In genomic region chr2:72147971-72148369, GRCh38 we compare ENCODE assay signal across 8 cellular contexts. TPM values are rescaled to one million over a fixed set of nuclear protein-coding genes. Genes with fewer than 3 reads are reported as not detected.
DNase-seq lines count a peak whose midpoint lies in the region; ATAC-seq, FAIRE-seq and TF ChIP-seq lines count a peak whose summit lies in the region.

No MANE protein-coding gene starts in this region.

- no peak overlapping the region for H3K27ac ChIP-seq in CD4-positive, alpha-beta memory T cell (ENCODE audit: low read depth, low read length)
- no peak overlapping the region for H3K27ac ChIP-seq in endothelial cell of umbilical vein (ENCODE audit: insufficient read depth, low read depth, low read length)
- H3K27ac ChIP-seq in trophoblast cell (ENCODE audit: low read depth, low read length): no peak overlapping the region
- H3K27ac ChIP-seq in uterus: no peak overlapping the region

- no CpG with 5 or more reads among the region's 12 CpGs for WGBS in trophoblast cell (ENCODE audit: extremely low coverage, insufficient coverage, insufficient read length)

- POLR2A ChIA-PET in CD4-positive, alpha-beta memory T cell (lab: Charles Lee; ENCODE audit: partially characterized antibody): no interaction called here
- POLR2A ChIA-PET in endothelial cell of umbilical vein (lab: Charles Lee): interaction anchor here (0.7 kb wide), 1 partner anchor 411 kb away, joined by 9 read pairs; no protein-coding TSS in a partner anchor

- peaks cover 41% of the 10 kb centered on the region for H3K4me1 ChIP-seq in CD4-positive, alpha-beta memory T cell (ENCODE audit: insufficient read depth, low read length)
- H3K4me1 ChIP-seq in NT2/D1 (ENCODE audit: insufficient read depth, insufficient read length) (peaks cover 8% of the 10 kb centered on the region), endothelial cell of umbilical vein (ENCODE audit: control insufficient read depth, extremely low read depth, insufficient read depth, low read length) (peaks cover 22% of the 10 kb centered on the region), trophoblast cell (ENCODE audit: control insufficient read depth in 1 of 2, insufficient read depth in 2 of 2, low read length in 2 of 2) (peaks cover 32 to 37% of the 10 kb centered on the region in 2 experiments), uterus (peaks cover 0 to 48% of the 10 kb centered on the region in 2 donors)

- peaks cover 2% of the 10 kb centered on the region for H3K79me1 ChIP-seq in trophoblast cell (ENCODE audit: low read length)

- H2BK120ac ChIP-seq in trophoblast cell (ENCODE audit: insufficient read depth, low read length, poor library complexity): no peak overlapping the region

- in situ Hi-C loops in GM13976 (cut with MboI; ENCODE audit: low sequenced_read_pairs, unreplicated experiment): loop anchor here (25.0 kb wide), 1 partner anchor 611 kb away; no protein-coding TSS in a partner anchor

- ATAC-seq in GM21723 (IDR thresholded peaks at IDR 0.05; ENCODE audit: unreplicated experiment) (no peak), HG03159 (IDR thresholded peaks at IDR 0.05; ENCODE audit: unreplicated experiment) (no peak)

- no peak for FAIRE-seq in endothelial cell of umbilical vein (lab: Jason Lieb, UNC)

- H3K27me3 Mint-ChIP-seq in CD4-positive, alpha-beta memory T cell: peaks cover 54 to 60% of the 10 kb centered on the region in 2 donors

- peak overlapping the region; percentile 65 to 86 (median 74) for H3K4me3 Mint-ChIP-seq in CD4-positive, alpha-beta memory T cell

- no peaks in the 10 kb centered on the region for H3K36me3 ChIP-seq in CD4-positive, alpha-beta memory T cell (ENCODE audit: insufficient read depth, low read length)
- no peaks in the 10 kb centered on the region for H3K36me3 ChIP-seq in NT2/D1 (ENCODE audit: insufficient read depth, insufficient read length, low read length)
- no peaks in the 10 kb centered on the region for H3K36me3 ChIP-seq in endothelial cell of umbilical vein (ENCODE audit: control insufficient read depth in 2 of 2, extremely low read depth in 1 of 2, insufficient read depth in 2 of 2, low read length in 2 of 2)
- no peaks in the 10 kb centered on the region for H3K36me3 ChIP-seq in trophoblast cell (ENCODE audit: control insufficient read depth in 1 of 2, insufficient read depth in 2 of 2, low read length in 2 of 2)
- no peaks in the 10 kb centered on the region for H3K36me3 ChIP-seq in uterus

- DNase-seq in CD4-positive, alpha-beta memory T cell: no peak
- DNase-seq in NT2/D1 (ENCODE audit: low read depth, low spot score) (no peak), endothelial cell of umbilical vein (ENCODE audit: low read depth, low spot score) (no peak), trophoblast cell (no peak), uterus (no peak), GM13976 (ENCODE audit: low spot score) (no peak)

- no peaks in the 10 kb centered on the region for H3K9me3 ChIP-seq in CD4-positive, alpha-beta memory T cell (ENCODE audit: control insufficient read depth in 1 of 2, low read length in 2 of 2)
- H3K9me3 ChIP-seq in NT2/D1 (ENCODE audit: insufficient read depth, low read length) (peaks cover 6% of the 10 kb centered on the region; the same call in 1 of the 2 replicates), endothelial cell of umbilical vein (replicated peaks; ENCODE audit: control insufficient read depth, insufficient read depth, low read length) (no peaks in the 10 kb centered on the region), trophoblast cell (ENCODE audit: insufficient read depth, low read depth, low read length) (peaks cover 18% of the 10 kb centered on the region), uterus (no peaks in the 10 kb centered on the region)

- H3K27me3 ChIP-seq in CD4-positive, alpha-beta memory T cell (ENCODE audit: insufficient read depth, low read length): peaks cover 33% of the 10 kb centered on the region
- H3K27me3 ChIP-seq in NT2/D1 (ENCODE audit: insufficient read depth, insufficient read length) (peaks cover 78% of the 10 kb centered on the region), endothelial cell of umbilical vein (ENCODE audit: control insufficient read depth in 2 of 2, insufficient read depth in 2 of 2, low read length in 2 of 2) (peaks cover 44 to 66% of the 10 kb centered on the region in 2 experiments), trophoblast cell (ENCODE audit: insufficient read depth, low read length) (peaks cover 58% of the 10 kb centered on the region), uterus (peaks cover 38 to 39% of the 10 kb centered on the region in 2 donors)

- H4K91ac ChIP-seq in trophoblast cell (ENCODE audit: low read depth, low read length): no peak overlapping the region

- CTCF ChIA-PET in CD4-positive, alpha-beta memory T cell (lab: Charles Lee; ENCODE audit: partially characterized antibody): no interaction called here
- CTCF ChIA-PET in endothelial cell of umbilical vein (lab: Charles Lee): interaction anchor here (0.9 to 6.6 kb wide), 8 partner anchors 10 to 617 kb away, joined by 3 to 174 read pairs (median 4); no protein-coding TSS in a partner anchor

- no peak overlapping the region for H3K27ac Mint-ChIP-seq in CD4-positive, alpha-beta memory T cell

- dilution Hi-C loops in endothelial cell of umbilical vein (cut with MboI; ENCODE audit: extremely low pct_ligation_motif_present, low sequenced_read_pairs): no loop called here

- H2AK5ac ChIP-seq in trophoblast cell (ENCODE audit: low read length): no peak overlapping the region

- no peak for TF ChIP-seq POLR2A in endothelial cell of umbilical vein (IDR thresholded peaks at IDR 0.05; ENCODE audit: low read depth, low read length)
- no peak for TF ChIP-seq POLR2A in uterus (IDR thresholded peaks at IDR 0.05)

- H3K23ac ChIP-seq in trophoblast cell (ENCODE audit: low read length): no peak overlapping the region

- no peak overlapping the region for H3K18ac ChIP-seq in trophoblast cell (ENCODE audit: low read length)

- H3K4me2 ChIP-seq in endothelial cell of umbilical vein (ENCODE audit: insufficient read depth, low read length) (peak overlapping the region; percentile 31), trophoblast cell (ENCODE audit: low read length) (peak overlapping the region; percentile 68)

- H3K79me2 ChIP-seq in endothelial cell of umbilical vein (ENCODE audit: control insufficient read depth, insufficient read depth, low read length): no peaks in the 10 kb centered on the region
- no peaks in the 10 kb centered on the region for H3K79me2 ChIP-seq in trophoblast cell (ENCODE audit: control insufficient read depth, insufficient read depth, low read length, poor library complexity)

- intact Hi-C loops in CD4-positive, alpha-beta memory T cell (cut with micrococcal nuclease): no loop called here
- intact Hi-C loops in endothelial cell of umbilical vein (cut with micrococcal nuclease) (no loop called here), uterus (cut with DNase I; ENCODE audit: low total_unique reads) (no loop called here)

- no peak overlapping the region for H3K4ac ChIP-seq in trophoblast cell (ENCODE audit: low read depth, low read length)

- H3K9ac ChIP-seq in NT2/D1 (ENCODE audit: insufficient read length, low read depth): peak overlapping the region; percentile 56
- H3K9ac ChIP-seq in endothelial cell of umbilical vein (replicated peaks; ENCODE audit: extremely low read depth, insufficient read depth, low read length): no peak overlapping the region
- no peak overlapping the region for H3K9ac ChIP-seq in trophoblast cell (ENCODE audit: low read length)

- H2AFZ ChIP-seq in endothelial cell of umbilical vein (ENCODE audit: low read depth, low read length) (no peak overlapping the region), trophoblast cell (ENCODE audit: insufficient read depth, low read length, poor library complexity) (no peak overlapping the region)

- no peaks in the 10 kb centered on the region for H3K36me3 Mint-ChIP-seq in CD4-positive, alpha-beta memory T cell

- peaks cover 0 to 7% (median 3%) of the 10 kb centered on the region in 8 donors for H3K9me3 Mint-ChIP-seq in CD4-positive, alpha-beta memory T cell

- no TSS peak for BruUV-seq in endothelial cell of umbilical vein (replicated peaks; lab: Mats Ljungman, UMichigan)

- H3K14ac ChIP-seq in trophoblast cell (ENCODE audit: low read length): no peak overlapping the region

- no peaks in the 10 kb centered on the region for H3K9me1 ChIP-seq in endothelial cell of umbilical vein (replicated peaks; ENCODE audit: control insufficient read depth, extremely low read depth, insufficient read depth, low read length)

- H2BK12ac ChIP-seq in trophoblast cell (ENCODE audit: low read length): no peak overlapping the region

- no peaks in the 10 kb centered on the region for H4K20me1 ChIP-seq in endothelial cell of umbilical vein (replicated peaks; ENCODE audit: control insufficient read depth, extremely low read depth, insufficient read depth, low read length)

- no peak overlapping the region for H3K4me3 ChIP-seq in CD4-positive, alpha-beta memory T cell (ENCODE audit: low read length in 2 of 2)
- H3K4me3 ChIP-seq in NT2/D1 (ENCODE audit: insufficient read length, low read depth) (peak overlapping the region; percentile 34), endothelial cell of umbilical vein (replicated peaks in 1 of 3; ENCODE audit: insufficient read depth in 1 of 3, low read depth in 1 of 3, low read length in 3 of 3) (no peak overlapping the region), trophoblast cell (ENCODE audit: low read depth, low read length) (no peak overlapping the region), uterus (peak overlapping the region in 1 of 2 donors; percentile 24)

- TF ChIP-seq CTCF in endothelial cell of umbilical vein (IDR thresholded peaks at IDR 0.05; ENCODE audit: extremely low read depth in 1 of 2, insufficient read depth in 1 of 2, low read depth in 1 of 2, low read length in 2 of 2) (no peak), uterus (IDR thresholded peaks at IDR 0.05) (no peak), GM13976 (IDR thresholded peaks at IDR 0.05; ENCODE audit: borderline replicate concordance, control extremely low read depth, extremely low read depth, insufficient read depth, missing control alignments) (no peak)

- no peak overlapping the region for H4K8ac ChIP-seq in trophoblast cell (ENCODE audit: low read depth, low read length)

- H3K4me1 Mint-ChIP-seq in CD4-positive, alpha-beta memory T cell: peaks cover 24 to 54% (median 41%) of the 10 kb centered on the region in 4 donors

- no peak overlapping the region for H4K12ac ChIP-seq in trophoblast cell (ENCODE audit: low read depth, low read length)

- H2BK5ac ChIP-seq in trophoblast cell (ENCODE audit: low read depth, low read length, poor library complexity): no peak overlapping the region

RNA-seq across cellular contexts. Expression of gene CYP26B1, which starts 0.3 kb away (rescaled TPM):
- total RNA-seq in CD4-positive, alpha-beta memory T cell: not detected
- polyA plus RNA-seq in CD4-positive, alpha-beta memory T cell: not detected
- total RNA-seq in endothelial cell of umbilical vein (0.76 and 1.1 TPM in 2 replicates), uterus (1 to 10 TPM in 2 of 4 donors, under 1 TPM in 1, not detected in 1; 0.59 to 6.5 (median 1.4) TPM)
- polyA plus RNA-seq in endothelial cell of umbilical vein: 0.06 and 0.30 TPM in 2 replicates
- polyA plus RNA-seq in endothelial cell of umbilical vein (2011; cell fraction: cytosol; rRNA removed): 0.35 and 0.63 TPM in 2 replicates
- polyA plus RNA-seq in endothelial cell of umbilical vein (2011; cell fraction: nucleus; rRNA removed): 1.3 and 1.4 TPM in 2 replicates
- 1.1 and 2.4 TPM in 2 replicates for polyA plus RNA-seq in endothelial cell of umbilical vein (2012)
- polyA minus RNA-seq in endothelial cell of umbilical vein: 0.28 and 0.34 TPM in 2 replicates
- polyA minus RNA-seq in endothelial cell of umbilical vein (2011; cell fraction: cytosol; rRNA and poly(A)+ RNA removed): 3.9 TPM
- polyA minus RNA-seq in endothelial cell of umbilical vein (2011; cell fraction: nucleus; rRNA and poly(A)+ RNA removed): 0.58 and 1.3 TPM in 2 replicates
- polyA plus RNA-seq in trophoblast cell (2013): 5.7 and 5.9 TPM in 2 replicates
